Comparison of ENCODE assay signal across 20 cellular contexts in the genomic region with DNA sequence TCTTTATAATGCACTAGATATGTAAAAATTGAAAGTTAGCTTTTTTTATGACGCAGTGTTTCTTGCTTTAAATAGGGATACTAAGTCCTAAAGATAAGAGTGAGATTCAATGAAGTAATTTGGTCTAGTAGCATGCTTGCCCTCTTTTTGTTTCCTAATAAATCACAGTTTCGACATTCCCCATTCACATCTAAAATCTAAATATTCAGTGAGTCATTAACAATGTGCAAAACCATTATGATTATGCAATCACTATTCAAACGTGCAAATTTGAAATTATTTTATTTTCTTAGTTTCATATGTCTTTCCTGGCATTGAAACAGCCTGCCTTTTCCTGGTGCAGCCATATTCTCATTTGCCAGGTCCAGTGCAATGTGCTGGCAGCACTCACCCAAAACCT.
"Had no signal": no experiment of that assay in that cellular context is flagged by ENCODE, and none has a peak within 500 bp of the region (broad histone marks: within the 10 kb centered on the region; RNA-seq: fewer than 3 reads in every experiment).

No MANE protein-coding gene starts in this region.

- H3K4me3 ChIP-seq: coronary artery, heart left ventricle, psoas muscle, right lobe of liver, tibial artery, upper lobe of left lung, uterus had no signal

- H3K27ac Mint-ChIP-seq: endodermal cell; memory B cell; mesothelial cell of epicardium; natural killer cell; stimulated activated memory B cell treated with anti-CD40 and anti-IgM and Interleukin-4, amounts not matched to agents 10 μg/mL and 1 μg/mL and 100 μg/mL, for 72 hours; stimulated activated naive CD8-positive, alpha-beta T cell treated with anti-CD3 and anti-CD28 coated beads, Interleukin-15, Interleukin-2, amounts not matched to agents 100 ng/mL and 50 ng/mL, for 24 hours had no signal

- H3K4me3 Mint-ChIP-seq: endodermal cell; memory B cell; mesothelial cell of epicardium; natural killer cell; stimulated activated memory B cell treated with anti-CD40 and anti-IgM and Interleukin-4, amounts not matched to agents 10 μg/mL and 1 μg/mL and 100 μg/mL, for 72 hours; stimulated activated naive CD8-positive, alpha-beta T cell treated with anti-CD3 and anti-CD28 coated beads, Interleukin-15, Interleukin-2, amounts not matched to agents 100 ng/mL and 50 ng/mL, for 24 hours had no signal

- H3K27me3 ChIP-seq: heart left ventricle, right lobe of liver, tibial artery, upper lobe of left lung, uterus had no signal

- H3K36me3 Mint-ChIP-seq: memory B cell; mesothelial cell of epicardium; natural killer cell; stimulated activated memory B cell treated with anti-CD40 and anti-IgM and Interleukin-4, amounts not matched to agents 10 μg/mL and 1 μg/mL and 100 μg/mL, for 72 hours had no signal

- H3K9me3 ChIP-seq: heart left ventricle, psoas muscle, right lobe of liver, tibial artery, upper lobe of left lung, uterus had no signal

- H3K4me1 Mint-ChIP-seq: endodermal cell; memory B cell; natural killer cell; stimulated activated memory B cell treated with anti-CD40 and anti-IgM and Interleukin-4, amounts not matched to agents 10 μg/mL and 1 μg/mL and 100 μg/mL, for 72 hours had no signal

- H3K4me1 ChIP-seq: heart left ventricle, psoas muscle, right lobe of liver, tibial artery, upper lobe of left lung, uterus had no signal

- H3K36me3 ChIP-seq: heart left ventricle, right lobe of liver, tibial artery, upper lobe of left lung, uterus had no signal

- ATAC-seq: esophagus mucosa; heart left ventricle; left lobe of liver; natural killer cell; psoas muscle; right lobe of liver; stimulated activated memory B cell treated with anti-CD40 and anti-IgM and Interleukin-4, amounts not matched to agents 10 μg/mL and 1 μg/mL and 100 μg/mL, for 72 hours had no signal

- DNase-seq: effector CD4-positive, alpha-beta T cell; endodermal cell; heart left ventricle; hippocampal formation; kidney glomerular epithelial cell; natural killer cell; psoas muscle; retina; right lobe of liver; stimulated activated CD4-positive, alpha-beta T cell treated with anti-CD3 and anti-CD28 coated beads, Interleukin-4, amount 100 ng/mL, for 1 hour; tibial artery; upper lobe of left lung; uterus had no signal

- H3K9me3 Mint-ChIP-seq: endodermal cell; mesothelial cell of epicardium; stimulated activated naive CD8-positive, alpha-beta T cell treated with anti-CD3 and anti-CD28 coated beads, Interleukin-15, Interleukin-2, amounts not matched to agents 100 ng/mL and 50 ng/mL, for 24 hours had no signal

- H3K27ac ChIP-seq: coronary artery, heart left ventricle, psoas muscle, right lobe of liver, tibial artery, upper lobe of left lung, uterus had no signal

- H3K27me3 Mint-ChIP-seq: memory B cell; stimulated activated memory B cell treated with anti-CD40 and anti-IgM and Interleukin-4, amounts not matched to agents 10 μg/mL and 1 μg/mL and 100 μg/mL, for 72 hours; stimulated activated naive CD8-positive, alpha-beta T cell treated with anti-CD3 and anti-CD28 coated beads, Interleukin-15, Interleukin-2, amounts not matched to agents 100 ng/mL and 50 ng/mL, for 24 hours had no signal
